ENCODE assay signal across 1 cellular context in the genomic region with DNA sequence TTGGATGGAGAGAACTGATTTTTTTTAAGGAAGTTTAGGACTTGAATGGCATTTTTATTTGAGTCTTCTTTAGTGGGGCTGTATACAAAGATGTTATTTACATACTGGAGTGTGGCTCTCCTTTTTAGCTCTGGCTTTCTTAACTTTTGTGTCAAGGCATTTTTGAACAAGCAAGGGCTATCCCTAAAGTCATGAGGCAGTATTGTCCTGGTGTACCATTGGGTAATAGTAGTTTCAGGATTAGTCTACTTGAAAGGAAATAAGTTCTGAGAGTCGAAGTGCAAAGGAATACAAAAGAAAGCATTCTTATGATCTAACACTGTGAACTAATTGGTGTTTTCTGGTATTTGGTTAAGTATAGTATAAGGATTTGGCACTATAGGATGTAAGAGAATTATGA.
TF ChIP-seq lines count a peak whose summit lies in the region.

No MANE protein-coding gene starts in this region.

TF ChIP-seq in HepG2, 621 proteins besides CTCF, POLR2A, EP300 and RAD21:
- no peak for TF ChIP-seq HIVEP1 (CRISPR knock-in tag; IDR thresholded peaks at IDR 0.05)
- TF ChIP-seq, protein P1, sequence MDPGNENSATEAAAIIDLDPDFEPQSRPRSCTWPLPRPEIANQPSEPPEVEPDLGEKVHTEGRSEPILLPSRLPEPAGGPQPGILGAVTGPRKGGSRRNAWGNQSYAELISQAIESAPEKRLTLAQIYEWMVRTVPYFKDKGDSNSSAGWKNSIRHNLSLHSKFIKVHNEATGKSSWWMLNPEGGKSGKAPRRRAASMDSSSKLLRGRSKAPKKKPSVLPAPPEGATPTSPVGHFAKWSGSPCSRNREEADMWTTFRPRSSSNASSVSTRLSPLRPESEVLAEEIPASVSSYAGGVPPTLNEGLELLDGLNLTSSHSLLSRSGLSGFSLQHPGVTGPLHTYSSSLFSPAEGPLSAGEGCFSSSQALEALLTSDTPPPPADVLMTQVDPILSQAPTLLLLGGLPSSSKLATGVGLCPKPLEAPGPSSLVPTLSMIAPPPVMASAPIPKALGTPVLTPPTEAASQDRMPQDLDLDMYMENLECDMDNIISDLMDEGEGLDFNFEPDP (CRISPR knock-in tag; conservative IDR thresholded peaks at IDR 0.05) = 0 out of 2 replicates have a peak, but pooled peaks have one; percentile 39
- no peak for TF ChIP-seq SMAD1 (CRISPR knock-in tag; IDR thresholded peaks at IDR 0.05; ENCODE audit: borderline replicate concordance, low read depth)
- no peak for TF ChIP-seq RNF219 (CRISPR knock-in tag; IDR thresholded peaks at IDR 0.05)
- no peak for TF ChIP-seq ZNF3 (CRISPR knock-in tag; IDR thresholded peaks at IDR 0.05)
- TF ChIP-seq HDAC1 (CRISPR knock-in tag; IDR thresholded peaks at IDR 0.05) = peak; percentile 5; the same call in 1 of the 2 replicates
- no peak for TF ChIP-seq SP2 (CRISPR knock-in tag; IDR thresholded peaks at IDR 0.05)
- TF ChIP-seq ZNF747 (CRISPR knock-in tag; IDR thresholded peaks at IDR 0.05; ENCODE audit: borderline replicate concordance) = 0 out of 2 replicates have a peak, but pooled peaks have one; percentile 2
- no peak for TF ChIP-seq ATAD3A (CRISPR knock-in tag; IDR thresholded peaks at IDR 0.05)
- TF ChIP-seq ZNF264 (CRISPR knock-in tag; IDR thresholded peaks at IDR 0.05) = no peak
- TF ChIP-seq, protein P2, sequence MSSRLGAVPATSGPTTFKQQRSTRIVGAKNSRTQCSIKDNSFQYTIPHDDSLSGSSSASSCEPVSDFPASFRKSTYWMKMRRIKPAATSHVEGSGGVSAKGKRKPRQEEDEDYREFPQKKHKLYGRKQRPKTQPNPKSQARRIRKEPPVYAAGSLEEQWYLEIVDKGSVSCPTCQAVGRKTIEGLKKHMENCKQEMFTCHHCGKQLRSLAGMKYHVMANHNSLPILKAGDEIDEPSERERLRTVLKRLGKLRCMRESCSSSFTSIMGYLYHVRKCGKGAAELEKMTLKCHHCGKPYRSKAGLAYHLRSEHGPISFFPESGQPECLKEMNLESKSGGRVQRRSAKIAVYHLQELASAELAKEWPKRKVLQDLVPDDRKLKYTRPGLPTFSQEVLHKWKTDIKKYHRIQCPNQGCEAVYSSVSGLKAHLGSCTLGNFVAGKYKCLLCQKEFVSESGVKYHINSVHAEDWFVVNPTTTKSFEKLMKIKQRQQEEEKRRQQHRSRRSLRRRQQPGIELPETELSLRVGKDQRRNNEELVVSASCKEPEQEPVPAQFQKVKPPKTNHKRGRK (CRISPR knock-in tag; IDR thresholded peaks at IDR 0.05) = no peak
- no peak for TF ChIP-seq RFX5 (IDR thresholded peaks at IDR 0.05; ENCODE audit: low read depth, low read length)
- no peak for TF ChIP-seq TGIF2 (CRISPR knock-in tag; IDR thresholded peaks at IDR 0.05)
- TF ChIP-seq HOXA3 (CRISPR knock-in tag; IDR thresholded peaks at IDR 0.05) = no peak
- TF ChIP-seq, protein P3, sequence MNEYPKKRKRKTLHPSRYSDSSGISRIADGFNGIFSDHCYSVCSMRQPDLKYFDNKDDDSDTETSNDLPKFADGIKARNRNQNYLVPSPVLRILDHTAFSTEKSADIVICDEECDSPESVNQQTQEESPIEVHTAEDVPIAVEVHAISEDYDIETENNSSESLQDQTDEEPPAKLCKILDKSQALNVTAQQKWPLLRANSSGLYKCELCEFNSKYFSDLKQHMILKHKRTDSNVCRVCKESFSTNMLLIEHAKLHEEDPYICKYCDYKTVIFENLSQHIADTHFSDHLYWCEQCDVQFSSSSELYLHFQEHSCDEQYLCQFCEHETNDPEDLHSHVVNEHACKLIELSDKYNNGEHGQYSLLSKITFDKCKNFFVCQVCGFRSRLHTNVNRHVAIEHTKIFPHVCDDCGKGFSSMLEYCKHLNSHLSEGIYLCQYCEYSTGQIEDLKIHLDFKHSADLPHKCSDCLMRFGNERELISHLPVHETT (CRISPR knock-in tag; conservative IDR thresholded peaks at IDR 0.05) = no peak
- no peak for TF ChIP-seq ZNF512B (CRISPR knock-in tag; IDR thresholded peaks at IDR 0.05; ENCODE audit: borderline replicate concordance)
- TF ChIP-seq, protein P4, sequence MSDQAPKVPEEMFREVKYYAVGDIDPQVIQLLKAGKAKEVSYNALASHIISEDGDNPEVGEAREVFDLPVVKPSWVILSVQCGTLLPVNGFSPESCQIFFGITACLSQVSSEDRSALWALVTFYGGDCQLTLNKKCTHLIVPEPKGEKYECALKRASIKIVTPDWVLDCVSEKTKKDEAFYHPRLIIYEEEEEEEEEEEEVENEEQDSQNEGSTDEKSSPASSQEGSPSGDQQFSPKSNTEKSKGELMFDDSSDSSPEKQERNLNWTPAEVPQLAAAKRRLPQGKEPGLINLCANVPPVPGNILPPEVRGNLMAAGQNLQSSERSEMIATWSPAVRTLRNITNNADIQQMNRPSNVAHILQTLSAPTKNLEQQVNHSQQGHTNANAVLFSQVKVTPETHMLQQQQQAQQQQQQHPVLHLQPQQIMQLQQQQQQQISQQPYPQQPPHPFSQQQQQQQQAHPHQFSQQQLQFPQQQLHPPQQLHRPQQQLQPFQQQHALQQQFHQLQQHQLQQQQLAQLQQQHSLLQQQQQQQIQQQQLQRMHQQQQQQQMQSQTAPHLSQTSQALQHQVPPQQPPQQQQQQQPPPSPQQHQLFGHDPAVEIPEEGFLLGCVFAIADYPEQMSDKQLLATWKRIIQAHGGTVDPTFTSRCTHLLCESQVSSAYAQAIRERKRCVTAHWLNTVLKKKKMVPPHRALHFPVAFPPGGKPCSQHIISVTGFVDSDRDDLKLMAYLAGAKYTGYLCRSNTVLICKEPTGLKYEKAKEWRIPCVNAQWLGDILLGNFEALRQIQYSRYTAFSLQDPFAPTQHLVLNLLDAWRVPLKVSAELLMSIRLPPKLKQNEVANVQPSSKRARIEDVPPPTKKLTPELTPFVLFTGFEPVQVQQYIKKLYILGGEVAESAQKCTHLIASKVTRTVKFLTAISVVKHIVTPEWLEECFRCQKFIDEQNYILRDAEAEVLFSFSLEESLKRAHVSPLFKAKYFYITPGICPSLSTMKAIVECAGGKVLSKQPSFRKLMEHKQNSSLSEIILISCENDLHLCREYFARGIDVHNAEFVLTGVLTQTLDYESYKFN (CRISPR knock-in tag; conservative IDR thresholded peaks at IDR 0.05) = no peak
- no peak for TF ChIP-seq PAX8 (CRISPR knock-in tag; IDR thresholded peaks at IDR 0.05; ENCODE audit: borderline replicate concordance)
- no peak for TF ChIP-seq STAT6 (CRISPR knock-in tag; IDR thresholded peaks at IDR 0.05; ENCODE audit: borderline replicate concordance)
- TF ChIP-seq SMAD3 (CRISPR knock-in tag; IDR thresholded peaks at IDR 0.05) = no peak
- TF ChIP-seq ZNF432 (CRISPR knock-in tag; IDR thresholded peaks at IDR 0.05; ENCODE audit: borderline replicate concordance) = no peak
- no peak for TF ChIP-seq MBD4 (IDR thresholded peaks at IDR 0.05; ENCODE audit: borderline replicate concordance, low read length)
- TF ChIP-seq KAT7 (CRISPR knock-in tag; IDR thresholded peaks at IDR 0.05; ENCODE audit: borderline replicate concordance) = no peak
- no peak for TF ChIP-seq ZFP90 (CRISPR knock-in tag; IDR thresholded peaks at IDR 0.05; ENCODE audit: borderline replicate concordance)
- no peak for TF ChIP-seq TEAD3 (CRISPR knock-in tag; optimal IDR thresholded peaks at IDR 0.05; ENCODE audit: borderline replicate concordance)
- TF ChIP-seq MEIS2 (CRISPR knock-in tag; IDR thresholded peaks at IDR 0.05) = no peak
- 0 out of 2 replicates have a peak, but pooled peaks have one; percentile 27 for TF ChIP-seq CEBPG (CRISPR knock-in tag; IDR thresholded peaks at IDR 0.05)
- TF ChIP-seq FOXP4 (CRISPR knock-in tag; IDR thresholded peaks at IDR 0.05) = no peak
- no peak for TF ChIP-seq KLF12 (CRISPR knock-in tag; IDR thresholded peaks at IDR 0.05; ENCODE audit: borderline replicate concordance)
- no peak for TF ChIP-seq ZNF12 (CRISPR knock-in tag; IDR thresholded peaks at IDR 0.05)
- no peak for TF ChIP-seq ZC3H13 (CRISPR knock-in tag; IDR thresholded peaks at IDR 0.05)
- TF ChIP-seq ZNF33A (CRISPR knock-in tag; IDR thresholded peaks at IDR 0.05; ENCODE audit: borderline replicate concordance) = no peak
- TF ChIP-seq ZNF749 (CRISPR knock-in tag; IDR thresholded peaks at IDR 0.05; ENCODE audit: borderline replicate concordance) = no peak
